33 cellular contexts compared by ENCODE assay signal in genomic region chr6:168901076-168901475, GRCh38.
"Had no signal": no experiment of that assay in that cellular context is flagged by ENCODE, and none has a peak within 500 bp of the region (broad histone marks: within the 10 kb centered on the region; RNA-seq: fewer than 3 reads in every experiment).

No MANE protein-coding gene starts in this region.

- H3K4me3 ChIP-seq: breast epithelium, cardiac muscle cell, coronary artery, dorsolateral prefrontal cortex, esophagus muscularis mucosa had no signal

- H3K4me1 ChIP-seq: breast epithelium had no signal

- DNase-seq: activated B cell treated with CpG ODN at 0.5 μM for 24 hours; activated CD4-positive, alpha-beta T cell treated with anti-CD3 and anti-CD28 coated beads for 48 hours; activated CD4-positive, alpha-beta T cell treated with anti-CD3 and anti-CD28 coated beads, Interleukin-2, amount 50 U/mL, for 1 hour; activated CD4-positive, alpha-beta T cell treated with anti-CD3 and anti-CD28 coated beads, Interleukin-2, amount 50 U/mL, for 48 hours; activated CD8-positive, alpha-beta memory T cell treated with anti-CD3 and anti-CD28 coated beads for 24 hours; activated CD8-positive, alpha-beta T cell treated with anti-CD3 and anti-CD28 coated beads for 36 hours; activated effector memory CD4-positive, alpha-beta T cell treated with Interleukin-2 at 50 U/mL for 16 hours; activated gamma-delta T cell treated with Interleukin-2 at 50 U/mL for 16 hours; activated naive CD4-positive, alpha-beta T cell treated with anti-CD3 and anti-CD28 coated beads, Interleukin-2, amount 50 U/mL, for 16 hours; activated naive CD4-positive, alpha-beta T cell treated with Interleukin-2 at 50 U/mL for 16 hours; activated T-cell treated with anti-CD3 and anti-CD28 coated beads, Interleukin-2, amount 50 U/mL, for 4 hours; amniotic stem cell; anterior cingulate cortex; central memory CD4-positive, alpha-beta T cell; cerebellar nuclear complex; dorsolateral prefrontal cortex; effector memory CD4-positive, alpha-beta T cell; endodermal cell; erythroblast; foreskin fibroblast; T-cell; T-helper 9 cell; WERI-Rb-1 had no signal

- H3K4me3 Mint-ChIP-seq: activated B cell treated with CpG ODN at 0.5 μM for 24 hours; activated CD8-positive, alpha-beta T cell treated with anti-CD3 and anti-CD28 coated beads for 36 hours; activated naive CD8-positive, alpha-beta T cell; activated T-cell treated with anti-CD3 and anti-CD28 coated beads, Interleukin-2, amount 50 U/mL, for 4 hours; activated T-helper 17 cell treated with anti-CD3 and anti-CD28 coated beads, Interleukin-2, amount 50 U/mL, for 72 hours; brain; dendritic cell treated with granulocyte-macrophage colony-stimulating factor and Interleukin-4, amounts not matched to agents 40 ng/mL and 50 ng/mL, for 4 days; endodermal cell; T-cell; T-helper 1 cell treated with Interleukin-12 subunit alpha and Interleukin-12 subunit beta and Interleukin-4 antibody, amounts not matched to agents 30 μg/mL and 1 μg/mL, for 36 hours had no signal

- H3K27ac ChIP-seq: breast epithelium, cardiac muscle cell, esophagus muscularis mucosa, WERI-Rb-1 had no signal

- H3K27ac Mint-ChIP-seq: activated B cell treated with CpG ODN at 0.5 μM for 24 hours; activated CD8-positive, alpha-beta T cell treated with anti-CD3 and anti-CD28 coated beads for 36 hours; activated naive CD8-positive, alpha-beta T cell; activated T-helper 17 cell treated with anti-CD3 and anti-CD28 coated beads, Interleukin-2, amount 50 U/mL, for 72 hours; brain; dendritic cell treated with granulocyte-macrophage colony-stimulating factor and Interleukin-4, amounts not matched to agents 40 ng/mL and 50 ng/mL, for 4 days; endodermal cell; T-cell; T-helper 1 cell treated with Interleukin-12 subunit alpha and Interleukin-12 subunit beta and Interleukin-4 antibody, amounts not matched to agents 30 μg/mL and 1 μg/mL, for 36 hours had no signal

- H3K9me3 ChIP-seq: breast epithelium had no signal

- H3K27me3 ChIP-seq: breast epithelium, cardiac muscle cell, dorsolateral prefrontal cortex, esophagus muscularis mucosa had no signal

- H3K36me3 Mint-ChIP-seq: activated naive CD8-positive, alpha-beta T cell; brain; T-cell had no signal

- H3K9me3 Mint-ChIP-seq: activated B cell treated with CpG ODN at 0.5 μM for 24 hours; activated CD8-positive, alpha-beta T cell treated with anti-CD3 and anti-CD28 coated beads for 36 hours; activated T-cell treated with anti-CD3 and anti-CD28 coated beads, Interleukin-2, amount 50 U/mL, for 4 hours; activated T-helper 17 cell treated with anti-CD3 and anti-CD28 coated beads, Interleukin-2, amount 50 U/mL, for 72 hours; dendritic cell treated with granulocyte-macrophage colony-stimulating factor and Interleukin-4, amounts not matched to agents 40 ng/mL and 50 ng/mL, for 4 days; T-cell; T-helper 1 cell treated with Interleukin-12 subunit alpha and Interleukin-12 subunit beta and Interleukin-4 antibody, amounts not matched to agents 30 μg/mL and 1 μg/mL, for 36 hours had no signal

- H3K27me3 Mint-ChIP-seq: activated naive CD8-positive, alpha-beta T cell; T-cell had no signal

- H3K4me1 Mint-ChIP-seq: activated B cell treated with CpG ODN at 0.5 μM for 24 hours; activated T-helper 17 cell treated with anti-CD3 and anti-CD28 coated beads, Interleukin-2, amount 50 U/mL, for 72 hours had no signal

- ATAC-seq: activated CD4-positive, CD25-positive, alpha-beta regulatory T cell treated with anti-CD3 and anti-CD28 coated beads, Interleukin-2, amount 50 U/mL, for 24 hours; activated CD8-positive, alpha-beta T cell treated with anti-CD3 and anti-CD28 coated beads for 36 hours; activated T-cell treated with anti-CD3 and anti-CD28 coated beads, Interleukin-2, amount 50 U/mL, for 4 hours; activated T-helper 17 cell treated with anti-CD3 and anti-CD28 coated beads, Interleukin-2, amount 50 U/mL, for 72 hours; T-cell had no signal

- H3K36me3 ChIP-seq: breast epithelium, cardiac muscle cell, esophagus muscularis mucosa, WERI-Rb-1 had no signal
